In genomic region chrX:31679861-31680260, GRCh38 we compare ENCODE assay signal across 21 cellular contexts.
"Had no signal": no experiment of that assay in that cellular context is flagged by ENCODE, and none has a peak within 500 bp of the region (broad histone marks: within the 10 kb centered on the region; RNA-seq: fewer than 3 reads in every experiment).

No MANE protein-coding gene starts in this region.

- H3K4me1 Mint-ChIP-seq: activated B cell treated with CpG ODN at 0.5 μM for 24 hours; activated naive CD4-positive, alpha-beta T cell treated with anti-CD3 and anti-CD28 coated beads, Interleukin-2, amount 10 ng/mL, durations not matched to agents 7 days and 5 days; mesothelial cell of epicardium; naive thymus-derived CD4-positive, alpha-beta T cell; T-cell had no signal

- H3K9me3 Mint-ChIP-seq: activated B cell treated with CpG ODN at 0.5 μM for 24 hours; activated naive CD4-positive, alpha-beta T cell treated with anti-CD3 and anti-CD28 coated beads, Interleukin-2, amount 10 ng/mL, durations not matched to agents 7 days and 5 days; activated T-helper 1 cell treated with anti-CD3 and anti-CD28 coated beads, Interleukin-12 subunit alpha, Interleukin-12 subunit beta, Interleukin-2, Interleukin-4 antibody, amounts not matched to agents 30 ng/mL and 10 ng/mL and 1 ng/mL, durations not matched to agents 14 hours and 24 hours and 36 hours; dendritic cell treated with granulocyte-macrophage colony-stimulating factor and Interleukin-4, amounts not matched to agents 40 ng/mL and 50 ng/mL, for 4 days; T-cell had no signal

- H3K4me3 Mint-ChIP-seq: activated B cell treated with CpG ODN at 0.5 μM for 24 hours; activated naive CD4-positive, alpha-beta T cell treated with anti-CD3 and anti-CD28 coated beads, Interleukin-2, amount 10 ng/mL, durations not matched to agents 7 days and 5 days; activated T-helper 1 cell treated with anti-CD3 and anti-CD28 coated beads, Interleukin-12 subunit alpha, Interleukin-12 subunit beta, Interleukin-2, Interleukin-4 antibody, amounts not matched to agents 30 ng/mL and 10 ng/mL and 1 ng/mL, durations not matched to agents 14 hours and 24 hours and 36 hours; dendritic cell treated with granulocyte-macrophage colony-stimulating factor and Interleukin-4, amounts not matched to agents 40 ng/mL and 50 ng/mL, for 4 days; endodermal cell; mesothelial cell of epicardium; naive thymus-derived CD4-positive, alpha-beta T cell; neural crest cell; T-cell had no signal

- ATAC-seq: naive thymus-derived CD4-positive, alpha-beta T cell; pancreas; T-cell had no signal

- H3K27me3 Mint-ChIP-seq: activated B cell treated with CpG ODN at 0.5 μM for 24 hours; activated naive CD4-positive, alpha-beta T cell treated with anti-CD3 and anti-CD28 coated beads, Interleukin-2, amount 10 ng/mL, durations not matched to agents 7 days and 5 days; dendritic cell treated with granulocyte-macrophage colony-stimulating factor and Interleukin-4, amounts not matched to agents 40 ng/mL and 50 ng/mL, for 4 days had no signal

- H3K9me3 ChIP-seq: esophagus squamous epithelium, pancreas, prostate gland, right atrium auricular region, tibial nerve had no signal

- H3K27ac Mint-ChIP-seq: activated B cell treated with CpG ODN at 0.5 μM for 24 hours; activated naive CD4-positive, alpha-beta T cell treated with anti-CD3 and anti-CD28 coated beads, Interleukin-2, amount 10 ng/mL, durations not matched to agents 7 days and 5 days; activated T-helper 1 cell treated with anti-CD3 and anti-CD28 coated beads, Interleukin-12 subunit alpha, Interleukin-12 subunit beta, Interleukin-2, Interleukin-4 antibody, amounts not matched to agents 30 ng/mL and 10 ng/mL and 1 ng/mL, durations not matched to agents 14 hours and 24 hours and 36 hours; dendritic cell treated with granulocyte-macrophage colony-stimulating factor and Interleukin-4, amounts not matched to agents 40 ng/mL and 50 ng/mL, for 4 days; endodermal cell; mesothelial cell of epicardium; naive thymus-derived CD4-positive, alpha-beta T cell; T-cell had no signal

- DNase-seq: activated B cell treated with CpG ODN at 0.5 μM for 24 hours; activated gamma-delta T cell; activated naive CD4-positive, alpha-beta T cell treated with anti-CD3 and anti-CD28 coated beads, Interleukin-2, amount 10 ng/mL, durations not matched to agents 7 days and 5 days; amniotic stem cell; brain microvascular endothelial cell; caudate nucleus; endodermal cell; esophagus squamous epithelium; glutamatergic neuron; naive thymus-derived CD4-positive, alpha-beta T cell; nucleus accumbens; pancreas; stimulated activated naive CD4-positive, alpha-beta T cell; T-cell had no signal

- H3K4me3 ChIP-seq: esophagus squamous epithelium, pancreas, prostate gland, right atrium auricular region, tibial nerve had no signal

- H3K27me3 ChIP-seq: brain microvascular endothelial cell, esophagus squamous epithelium, pancreas, right atrium auricular region had no signal

- H3K4me1 ChIP-seq: esophagus squamous epithelium, pancreas, prostate gland, right atrium auricular region, tibial nerve had no signal

- H3K27ac ChIP-seq: brain microvascular endothelial cell, esophagus squamous epithelium, pancreas, prostate gland, right atrium auricular region, tibial nerve had no signal

- H3K36me3 Mint-ChIP-seq: activated naive CD4-positive, alpha-beta T cell treated with anti-CD3 and anti-CD28 coated beads, Interleukin-2, amount 10 ng/mL, durations not matched to agents 7 days and 5 days; mesothelial cell of epicardium; naive thymus-derived CD4-positive, alpha-beta T cell; T-cell had no signal

- H3K36me3 ChIP-seq: brain microvascular endothelial cell, esophagus squamous epithelium, pancreas, prostate gland, tibial nerve had no signal
